Comparison of ENCODE assay signal across 23 cellular contexts in the genomic region with DNA sequence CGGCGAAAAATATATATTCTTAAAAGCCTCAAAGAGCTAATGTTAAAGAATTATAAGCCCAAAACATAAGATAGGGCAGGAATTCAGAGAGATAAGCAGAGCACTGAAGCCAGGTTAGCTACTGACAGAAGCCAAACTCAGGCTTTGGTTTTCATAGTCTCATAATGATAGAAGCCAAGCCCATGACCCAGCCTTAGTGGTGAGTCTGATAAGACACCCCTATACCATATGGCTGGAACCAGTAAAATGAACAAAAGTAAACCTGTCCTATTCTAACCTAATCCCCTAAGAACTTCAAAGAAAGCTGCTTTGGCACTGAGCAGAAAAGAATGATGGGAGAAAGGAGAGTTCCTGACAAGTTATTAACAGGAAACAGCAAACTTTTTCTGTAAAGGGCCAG.
"Had no signal": no experiment of that assay in that cellular context is flagged by ENCODE, and none has a peak within 500 bp of the region (broad histone marks: within the 10 kb centered on the region; RNA-seq: fewer than 3 reads in every experiment).

No MANE protein-coding gene starts in this region.

- H3K27ac ChIP-seq: breast epithelium, SK-N-MC had no signal

- H3K4me3 ChIP-seq: breast epithelium, SK-N-MC had no signal

- H3K27me3 ChIP-seq: breast epithelium had no signal

- DNase-seq: activated CD4-positive, alpha-beta T cell treated with anti-CD3 and anti-CD28 coated beads for 48 hours; activated CD4-positive, alpha-beta T cell treated with anti-CD3 and anti-CD28 coated beads, Interleukin-2, amount 50 U/mL, for 4 hours; activated CD4-positive, CD25-positive, alpha-beta regulatory T cell treated with anti-CD3 and anti-CD28 coated beads, Interleukin-2, amount 50 U/mL, for 72 hours; activated CD8-positive, alpha-beta memory T cell treated with anti-CD3 and anti-CD28 coated beads, Interleukin-2, amount 50 U/mL, for 48 hours; activated CD8-positive, alpha-beta T cell treated with anti-CD3 and anti-CD28 coated beads, Interleukin-2, amount 10 ng/mL, durations not matched to agents 7 days and 5 days; activated effector memory CD4-positive, alpha-beta T cell treated with Interleukin-2 at 50 U/mL for 16 hours; activated naive CD4-positive, alpha-beta T cell; activated T-cell treated with anti-CD3 and anti-CD28 coated beads, Interleukin-2, amount 50 U/mL, for 1 hour; aorta; caudate nucleus; NCI-H1105 treated with DMSO at 0.1 percent for 48 hours; NCI-H1436 treated with DMSO at 0.1 percent for 48 hours; NCI-H187 treated with DMSO at 0.1 percent for 48 hours; NCI-H2081 treated with DMSO at 0.1 percent for 48 hours; NCI-H446 treated with DMSO at 0.1 percent for 48 hours; NCI-H524 treated with DMSO at 0.1 percent for 48 hours; NCI-H774; NK-92 treated with Interleukin-12 subunit alpha and Interleukin-12 subunit beta, amount 100 ng/mL, for 24 hours; OCI-M1; RPMI8226; T-helper 1 cell had no signal

- H3K36me3 ChIP-seq: breast epithelium had no signal

- H3K9me3 ChIP-seq: breast epithelium had no signal

- H3K4me1 ChIP-seq: breast epithelium had no signal
